In the genomic region with DNA sequence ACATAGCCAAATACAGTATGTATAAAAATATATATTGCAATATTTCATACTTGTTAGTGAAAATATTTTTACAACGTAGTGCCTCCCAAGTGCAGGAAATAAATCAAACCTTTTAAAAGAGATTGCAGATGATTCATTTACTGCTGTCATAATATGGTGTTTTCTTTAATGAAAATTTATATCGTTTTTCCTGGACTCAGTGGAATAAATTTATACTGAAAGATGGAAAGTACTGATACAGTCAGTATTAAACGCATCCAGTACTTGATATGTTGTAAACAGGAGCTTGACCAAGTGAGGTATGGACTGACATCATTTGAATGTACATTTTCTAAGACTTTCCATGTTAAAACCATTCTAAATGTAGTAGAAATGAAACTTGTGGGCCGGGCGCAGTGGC, we compare ENCODE assay signal across 17 cellular contexts.
"Had no signal": no experiment of that assay in that cellular context is flagged by ENCODE, and none has a peak within 500 bp of the region (broad histone marks: within the 10 kb centered on the region; RNA-seq: fewer than 3 reads in every experiment).

No MANE protein-coding gene starts in this region.

- H3K9me3 ChIP-seq: adrenal gland, breast epithelium, colonic mucosa, stomach, vagina had no signal

- ATAC-seq: left lung; sciatic nerve; stimulated activated memory B cell treated with anti-CD40 and anti-IgM and Interleukin-4, amounts not matched to agents 10 μg/mL and 1 μg/mL and 100 μg/mL, for 72 hours had no signal

- H3K27me3 ChIP-seq: adrenal gland, breast epithelium, colonic mucosa, left lung, stomach, vagina had no signal

- H3K4me3 ChIP-seq: adrenal gland, breast epithelium, colonic mucosa, left lung, lung, smooth muscle cell, stomach, vagina had no signal

- DNase-seq: activated naive CD4-positive, alpha-beta T cell; activated T-cell treated with anti-CD3 and anti-CD28 coated beads, Interleukin-2, amount 50 U/mL, for 24 hours; colonic mucosa; kidney glomerular epithelial cell; left lung; naive B cell; stimulated activated CD4-positive, alpha-beta T cell treated with anti-CD3 and anti-CD28 coated beads, Interleukin-15, amount 100 ng/mL, for 24 hours; stomach; T-helper 9 cell had no signal

- H3K27ac ChIP-seq: adrenal gland, breast epithelium, epithelial cell of prostate, left lung, stomach, vagina had no signal

- H3K36me3 ChIP-seq: adrenal gland, breast epithelium, colonic mucosa, left lung, stomach, vagina had no signal

- H3K4me1 ChIP-seq: breast epithelium, colonic mucosa, left lung, vagina had no signal
